16 cellular contexts compared by ENCODE assay signal in genomic region chr7:151420144-151420543, GRCh38. TPM values are rescaled to one million over a fixed set of nuclear protein-coding genes. Genes with fewer than 3 reads are reported as not detected.
DNase-seq lines count a peak whose midpoint lies in the region; ATAC-seq and TF ChIP-seq lines count a peak whose summit lies in the region.
"Had no signal": no experiment of that assay in that cellular context is flagged by ENCODE, and none has a peak within 500 bp of the region (broad histone marks: within the 10 kb centered on the region; RNA-seq: fewer than 3 reads in every experiment).

No MANE protein-coding gene starts in this region.

- H3K27me3 ChIP-seq in DND-41 (ENCODE audit: insufficient read depth, low read length, poor library complexity) = no peaks in the 10 kb centered on the region

- H4K20me1 ChIP-seq in DND-41 (ENCODE audit: insufficient read depth, low read length) = no peaks in the 10 kb centered on the region

- H3K9me3 ChIP-seq in DND-41 (ENCODE audit: insufficient read depth, low read length, severe bottlenecking) = peaks cover 12% of the 10 kb centered on the region
- H3K9me3 ChIP-seq: BE2C had no signal

- ATAC-seq in DND-41 (ENCODE audit: insufficient read depth, low read depth) = peak; percentile 65; the same call in 2 of the 3 replicates
- no peak for ATAC-seq in left cardiac atrium

- intact Hi-C loops in left cardiac atrium (cut with DNase I) = no loop called here

- H3K4me3 ChIP-seq in DND-41 (ENCODE audit: low read depth in 1 of 2, low read length in 2 of 2) = no peak overlapping the region
- H3K4me3 ChIP-seq: GM23248, HAP-1 had no signal

- H2AFZ ChIP-seq in DND-41 (ENCODE audit: low read depth, low read length) = no peak overlapping the region
- H2AFZ ChIP-seq: GM23248 had no signal

- no peaks in the 10 kb centered on the region for H3K79me2 ChIP-seq in DND-41 (ENCODE audit: insufficient read depth, low read length)

- DNase-seq in COLO829 (ENCODE audit: low spot score) (peak; percentile 8), DND-41 (no peak), SW480 (ENCODE audit: low spot score) (peak; percentile 40), islet precursor cell (peak; percentile 59), RKO (ENCODE audit: low spot score) (no peak), HPDE6-E6E7 (ENCODE audit: extremely low spot score) (no peak), left cardiac atrium (no peak)
- DNase-seq: ACHN; BE2C; C1 segment of cervical spinal cord; CD4-positive, CD25-positive, alpha-beta regulatory T cell; CD8-positive, alpha-beta memory T cell; GDM1; GM23248 had no signal

- no peak overlapping the region for H3K4me2 ChIP-seq in DND-41 (ENCODE audit: insufficient read depth, low read length)

- no peaks in the 10 kb centered on the region for H3K36me3 ChIP-seq in DND-41 (ENCODE audit: insufficient read depth, low read length)
- H3K36me3 ChIP-seq: BE2C, HAP-1 had no signal

- no peak for TF ChIP-seq CTCF in DND-41 (IDR thresholded peaks at IDR 0.05; ENCODE audit: borderline replicate concordance, extremely low read depth, low read length, poor library complexity, severe bottlenecking)

- H3K9ac ChIP-seq in DND-41 (ENCODE audit: low read depth, low read length) = no peak overlapping the region
- H3K9ac ChIP-seq: GM23248 had no signal

- H3K27ac ChIP-seq in DND-41 (ENCODE audit: low read length) = no peak overlapping the region
- H3K27ac ChIP-seq: GM23248 had no signal

- no peaks in the 10 kb centered on the region for H3K4me1 ChIP-seq in DND-41 (ENCODE audit: insufficient read depth, low read length)
- H3K4me1 ChIP-seq: BE2C, HAP-1 had no signal

RNA-seq across cellular contexts. Expression of gene WDR86, which starts 10.3 kb away (rescaled TPM):
- total RNA-seq in left cardiac atrium = under 1 TPM; 0.71 to 0.84 TPM
- total RNA-seq: GM23248, H4 had no signal

RNA-seq across cellular contexts. Expression of gene CRYGN, which starts 19.8 kb away (rescaled TPM):
- under 1 TPM; 0.24 to 0.53 TPM for total RNA-seq in left cardiac atrium
- total RNA-seq: CD8-positive, alpha-beta memory T cell; GM23248; H4 had no signal

Comparison
In these comparisons a context has a peak if more than half of its experiments do, and no peak if none do; other contexts are left out.
1. DNase-seq: peak in COLO829 (single experiment), SW480 (single experiment) and islet precursor cell (single experiment); none in DND-41 (single experiment), RKO (single experiment), HPDE6-E6E7 (single experiment) and left cardiac atrium (single experiment).